9 cellular contexts compared by ENCODE assay signal in genomic region chr5:6291961-6292360, GRCh38.
DNase-seq lines count a peak whose midpoint lies in the region; ATAC-seq, FAIRE-seq and TF ChIP-seq lines count a peak whose summit lies in the region.
"Had no signal": no experiment of that assay in that cellular context is flagged by ENCODE, and none has a peak within 500 bp of the region (broad histone marks: within the 10 kb centered on the region; RNA-seq: fewer than 3 reads in every experiment).

No MANE protein-coding gene starts in this region.

- H3K4me1 ChIP-seq in keratinocyte (ENCODE audit: control insufficient read depth, extremely low read depth, insufficient read depth, low read length), result no peaks in the 10 kb centered on the region

- H3K27ac ChIP-seq in keratinocyte (ENCODE audit: control insufficient read depth, insufficient read depth, low read length), result no peak overlapping the region

- dilution Hi-C loops in keratinocyte (cut with MboI; ENCODE audit: extremely low pct_ligation_motif_present, low sequenced_read_pairs), result no loop called here

- peak; percentile 27 to 53 (median 52) for TF ChIP-seq CTCF in keratinocyte (optimal IDR thresholded peaks at IDR 0.05 in 1 of 3, IDR thresholded peaks at IDR 0.05 in 1 of 3, conservative IDR thresholded peaks at IDR 0.05 in 1 of 3; ENCODE audit: extremely low read depth in 1 of 3, insufficient read depth in 2 of 3, low read length in 3 of 3)

- H2AFZ ChIP-seq in keratinocyte (ENCODE audit: control insufficient read depth, low read length), result no peak overlapping the region

- no peaks in the 10 kb centered on the region for H3K9me3 ChIP-seq in keratinocyte (ENCODE audit: control insufficient read depth, low read depth, low read length)

- no peak for FAIRE-seq in keratinocyte (lab: Jason Lieb, UNC)

- H4K20me1 ChIP-seq in keratinocyte (ENCODE audit: control insufficient read depth, extremely low read depth, insufficient read depth, low read length), result no peaks in the 10 kb centered on the region

- no peak for ATAC-seq in GM18858 (IDR thresholded peaks at IDR 0.05; ENCODE audit: unreplicated experiment)

- no peaks in the 10 kb centered on the region for H3K9me1 ChIP-seq in keratinocyte (ENCODE audit: control insufficient read depth, extremely low read depth, insufficient read depth, low read length)

- H3K4me2 ChIP-seq in keratinocyte (ENCODE audit: control insufficient read depth, extremely low read depth, insufficient read depth, low read depth, low read length), result no peak overlapping the region

- no peak overlapping the region for H3K4me3 ChIP-seq in Jurkat, Clone E6-1 (ENCODE audit: low read length)
- H3K4me3 ChIP-seq in keratinocyte (ENCODE audit: control insufficient read depth in 2 of 3, extremely low read depth in 1 of 3, insufficient read depth in 2 of 3, low read depth in 1 of 3, low read length in 3 of 3), result no peak overlapping the region

- no peak overlapping the region for H3K9ac ChIP-seq in keratinocyte (ENCODE audit: control insufficient read depth, extremely low read depth, insufficient read depth, low read length)

- H3K36me3 ChIP-seq in keratinocyte (ENCODE audit: control insufficient read depth in 2 of 2, extremely low read depth in 1 of 2, insufficient read depth in 2 of 2, low read length in 2 of 2), result no peaks in the 10 kb centered on the region

- no peaks in the 10 kb centered on the region for H3K79me2 ChIP-seq in keratinocyte (ENCODE audit: control insufficient read depth, insufficient read depth, low read length)

- H3K27me3 ChIP-seq in keratinocyte (ENCODE audit: control insufficient read depth, extremely low read depth, insufficient read depth, low read length), result peaks cover 2% of the 10 kb centered on the region

- DNase-seq in ELF-1 (ENCODE audit: low read depth, low spot score) (peak; percentile 40), RKO (ENCODE audit: low spot score) (peak; percentile 50), keratinocyte (ENCODE audit: low read depth, low spot score) (no peak), germinal center (ENCODE audit: low spot score) (no peak), NCI-H1048 (lab: John Stamatoyannopoulos, UW) (no peak)
- peak; percentile 34 for DNase-seq in Jurkat, Clone E6-1 (ENCODE audit: low read depth, low spot score)
- DNase-seq: HCEC 1CT, T-helper 9 cell had no signal

Comparison
In these comparisons a context has a peak if more than half of its experiments do, and no peak if none do; other contexts are left out.
1. DNase-seq: peak in ELF-1 (single experiment), Jurkat, Clone E6-1 (single experiment) and RKO (single experiment); none in keratinocyte (single experiment), germinal center (single experiment) and NCI-H1048 (single experiment).